8 cellular contexts compared by ENCODE assay signal in genomic region chr3:19202303-19202702, GRCh38.
"Had no signal": no experiment of that assay in that cellular context is flagged by ENCODE, and none has a peak within 500 bp of the region (broad histone marks: within the 10 kb centered on the region; RNA-seq: fewer than 3 reads in every experiment).

No MANE protein-coding gene starts in this region.

- DNase-seq: activated CD4-positive, alpha-beta T cell treated with anti-CD3 and anti-CD28 coated beads for 48 hours; activated naive CD4-positive, alpha-beta T cell treated with anti-CD3 and anti-CD28 coated beads, Interleukin-2, amount 50 U/mL, for 16 hours; heart left ventricle; islet precursor cell; left lung; transverse colon had no signal

- H3K27ac ChIP-seq: heart left ventricle, left lung, transverse colon had no signal

- ATAC-seq: heart left ventricle, left lung, SK-N-SH treated with all-trans-retinoic acid at 6 μM for 48 hours, WTC11 had no signal
